Comparison of ENCODE assay signal across 1 cellular context in the genomic region with DNA sequence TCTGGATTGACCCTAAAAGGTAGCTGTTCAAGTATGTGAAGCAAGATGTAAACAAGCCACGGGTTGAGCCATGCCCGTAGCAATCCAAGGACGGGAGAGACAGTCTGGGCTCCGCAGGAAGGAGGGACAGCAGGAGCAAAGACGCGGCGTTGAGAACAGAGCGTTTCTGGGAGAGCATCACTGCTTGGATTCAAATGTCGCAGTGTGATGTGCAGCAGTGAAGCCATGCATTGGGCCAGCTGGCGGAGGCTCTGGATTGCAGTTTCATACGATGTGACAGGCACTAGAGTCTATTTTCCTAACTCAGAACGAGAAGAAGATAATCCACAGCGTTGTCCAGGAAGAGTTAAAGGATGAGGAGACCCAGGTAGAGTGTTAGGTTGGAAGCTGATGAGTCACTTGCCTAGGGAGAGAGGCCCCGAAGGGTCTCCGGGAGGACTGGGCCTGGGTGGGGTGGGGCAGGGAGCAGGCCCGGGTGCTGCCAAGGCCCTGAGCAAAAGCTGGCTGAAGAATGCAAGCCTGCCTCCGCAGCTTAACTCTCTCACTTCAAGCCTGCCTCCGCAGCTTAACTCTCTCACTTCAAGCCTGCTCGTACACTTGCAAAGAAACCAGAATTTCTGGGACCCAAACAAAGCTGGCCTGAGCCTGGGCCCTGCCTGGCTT.
TF ChIP-seq lines count a peak whose summit lies in the region.

No MANE protein-coding gene starts in this region.

TF ChIP-seq in SK-N-SH treated with all-trans-retinoic acid at 6 μM for 48 hours, 23 proteins besides CTCF, POLR2A, EP300 and RAD21 (continued from another document):
- TF ChIP-seq, protein P1, sequence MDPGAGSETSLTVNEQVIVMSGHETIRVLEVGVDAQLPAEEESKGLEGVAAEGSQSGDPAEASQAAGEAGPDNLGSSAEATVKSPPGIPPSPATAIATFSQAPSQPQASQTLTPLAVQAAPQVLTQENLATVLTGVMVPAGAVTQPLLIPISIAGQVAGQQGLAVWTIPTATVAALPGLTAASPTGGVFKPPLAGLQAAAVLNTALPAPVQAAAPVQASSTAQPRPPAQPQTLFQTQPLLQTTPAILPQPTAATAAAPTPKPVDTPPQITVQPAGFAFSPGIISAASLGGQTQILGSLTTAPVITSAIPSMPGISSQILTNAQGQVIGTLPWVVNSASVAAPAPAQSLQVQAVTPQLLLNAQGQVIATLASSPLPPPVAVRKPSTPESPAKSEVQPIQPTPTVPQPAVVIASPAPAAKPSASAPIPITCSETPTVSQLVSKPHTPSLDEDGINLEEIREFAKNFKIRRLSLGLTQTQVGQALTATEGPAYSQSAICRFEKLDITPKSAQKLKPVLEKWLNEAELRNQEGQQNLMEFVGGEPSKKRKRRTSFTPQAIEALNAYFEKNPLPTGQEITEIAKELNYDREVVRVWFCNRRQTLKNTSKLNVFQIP (CRISPR knock-in tag; IDR thresholded peaks at IDR 0.05; ENCODE audit: borderline replicate concordance, low read depth) = no peak
- TF ChIP-seq ISL1 (CRISPR knock-in tag; IDR thresholded peaks at IDR 0.05) (no peak), GLIS3 (CRISPR knock-in tag; IDR thresholded peaks at IDR 0.05) (no peak)
